Comparison of ENCODE assay signal across 1 cellular context in the genomic region with DNA sequence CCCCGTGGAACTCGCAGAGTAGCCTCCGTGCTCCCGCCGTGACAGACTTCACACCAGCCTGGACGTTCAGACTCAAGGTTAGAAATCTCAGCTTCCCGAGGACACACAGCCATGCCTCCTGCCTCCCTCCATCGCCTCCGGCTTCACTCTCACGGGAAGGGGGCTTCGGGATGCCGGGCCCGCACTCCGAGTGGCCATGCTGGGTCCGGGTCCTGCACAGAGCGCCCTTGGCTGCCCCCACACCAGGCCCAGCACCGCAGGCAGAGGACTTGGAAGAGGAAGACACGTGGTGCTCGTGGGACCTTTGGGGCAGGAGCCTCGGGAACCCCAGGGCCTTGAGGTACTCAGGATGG.
TF ChIP-seq lines count a peak whose summit lies in the region.

No MANE protein-coding gene starts in this region.

TF ChIP-seq in H1, 55 proteins besides CTCF, POLR2A, EP300 and RAD21:
- TF ChIP-seq NRF1 (IDR thresholded peaks at IDR 0.05; ENCODE audit: low read depth, low read length) (no peak), MAX (IDR thresholded peaks at IDR 0.05) (no peak), EZH2 (IDR thresholded peaks at IDR 0.05; ENCODE audit: low read depth, low read length, severe bottlenecking) (no peak), ZNF274 (IDR thresholded peaks at IDR 0.05; ENCODE audit: borderline replicate concordance, extremely low read depth, low read length) (no peak), SP1 (IDR thresholded peaks at IDR 0.05; ENCODE audit: low read depth, low read length) (no peak), BCL11A (IDR thresholded peaks at IDR 0.05; ENCODE audit: low read depth in 2 of 2, low read length in 2 of 2) (no peak), POU5F1 (IDR thresholded peaks at IDR 0.05; ENCODE audit: low read depth, low read length) (no peak), CBX5 (IDR thresholded peaks at IDR 0.05; ENCODE audit: low read depth, low read length) (no peak), CREB1 (IDR thresholded peaks at IDR 0.05) (no peak), SIRT6 (IDR thresholded peaks at IDR 0.05; ENCODE audit: low read length) (no peak), E2F6 (IDR thresholded peaks at IDR 0.05) (no peak), CBX8 (IDR thresholded peaks at IDR 0.05; ENCODE audit: borderline replicate concordance, low read depth, low read length) (no peak)
